Comparison of ENCODE assay signal across 9 cellular contexts in the genomic region with DNA sequence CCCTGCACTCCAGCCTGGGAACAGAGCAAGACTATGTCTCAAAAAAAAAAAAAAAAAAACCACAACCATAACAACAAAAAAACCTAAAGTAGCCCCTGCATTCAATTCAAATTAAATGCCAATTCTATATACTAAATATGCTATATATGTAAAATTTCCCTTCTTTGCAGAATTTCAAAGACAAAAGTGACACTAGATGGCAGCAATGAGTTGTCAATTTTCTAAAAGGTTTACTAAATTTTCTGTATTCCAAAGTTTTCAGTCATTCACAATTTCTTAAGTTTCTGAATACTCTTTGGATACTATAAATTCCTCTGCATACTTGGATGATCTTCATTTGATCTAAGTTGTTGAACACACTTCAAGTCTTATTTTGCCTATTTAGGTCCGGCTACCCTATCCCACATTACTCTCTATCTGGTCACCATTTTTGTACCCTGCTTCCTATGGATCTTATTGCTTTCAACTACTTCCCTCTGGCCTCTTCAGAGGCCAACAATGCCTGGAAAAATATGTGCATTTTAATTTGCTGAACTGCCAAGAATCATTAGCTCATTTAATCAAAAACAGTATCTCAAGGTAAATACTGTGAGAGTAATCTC. TPM values are rescaled to one million over a fixed set of nuclear protein-coding genes. Genes with fewer than 3 reads are reported as not detected.
DNase-seq lines count a peak whose midpoint lies in the region; ATAC-seq and TF ChIP-seq lines count a peak whose summit lies in the region.
"Had no signal": no experiment of that assay in that cellular context is flagged by ENCODE, and none has a peak within 500 bp of the region (broad histone marks: within the 10 kb centered on the region; RNA-seq: fewer than 3 reads in every experiment).

No MANE protein-coding gene starts in this region.

- H3K27ac Mint-ChIP-seq in CD4-positive, CD25-positive, alpha-beta regulatory T cell, result peak overlapping the region; percentile 6 to 89 (median 40)
- peak overlapping the region; percentile 48 for H3K27ac Mint-ChIP-seq in memory B cell

- H3K4me1 Mint-ChIP-seq in CD4-positive, CD25-positive, alpha-beta regulatory T cell, result peaks cover 36 to 89% (median 60%) of the 10 kb centered on the region in 4 donors
- H3K4me1 Mint-ChIP-seq in memory B cell, result peaks cover 21% of the 10 kb centered on the region

- no peaks in the 10 kb centered on the region for H3K9me3 ChIP-seq in CD4-positive, CD25-positive, alpha-beta regulatory T cell (ENCODE audit: control insufficient read depth in 2 of 2, low read length in 2 of 2)
- H3K9me3 ChIP-seq in HUES48 (ENCODE audit: control insufficient read depth, insufficient read depth, low read length), result no peaks in the 10 kb centered on the region

- peak in 2 of 3 donors; percentile 46 to 51 for DNase-seq in CD4-positive, CD25-positive, alpha-beta regulatory T cell
- DNase-seq in amniotic stem cell (lab: John Stamatoyannopoulos, UW), result peak; percentile 11
- DNase-seq in memory B cell (ENCODE audit: low spot score in 2 of 2), result peak in 1 of 2 donors; percentile 23
- no peak for DNase-seq in omental fat pad (ENCODE audit: low spot score)

- peak overlapping the region in 3 of 4 donors; percentile 2 to 38 (median 3) for H3K4me3 Mint-ChIP-seq in CD4-positive, CD25-positive, alpha-beta regulatory T cell
- H3K4me3 Mint-ChIP-seq in memory B cell, result no peak overlapping the region

- peaks cover 52% of the 10 kb centered on the region for H3K36me3 ChIP-seq in CD4-positive, CD25-positive, alpha-beta regulatory T cell (ENCODE audit: control insufficient read depth, insufficient read depth, low read length)
- H3K36me3 ChIP-seq in HUES48 (ENCODE audit: control insufficient read depth, insufficient read depth, low read length), result peaks cover 99% of the 10 kb centered on the region

- peaks cover 21% of the 10 kb centered on the region for H3K36me3 Mint-ChIP-seq in CD4-positive, CD25-positive, alpha-beta regulatory T cell
- peaks cover 3% of the 10 kb centered on the region for H3K36me3 Mint-ChIP-seq in memory B cell

- no peak for ATAC-seq in CD4-positive, CD25-positive, alpha-beta regulatory T cell (ENCODE audit: low read depth in 2 of 2)
- ATAC-seq in memory B cell (ENCODE audit: low read depth) (no peak), GM21515 (IDR thresholded peaks at IDR 0.05; ENCODE audit: unreplicated experiment) (no peak), omental fat pad (ENCODE audit: low FRiP score) (no peak), GM19452 (IDR thresholded peaks at IDR 0.05; ENCODE audit: unreplicated experiment) (no peak), HG03135 (IDR thresholded peaks at IDR 0.05; ENCODE audit: unreplicated experiment) (no peak)

- H3K9me3 Mint-ChIP-seq in CD4-positive, CD25-positive, alpha-beta regulatory T cell, result no peaks in the 10 kb centered on the region
- H3K9me3 Mint-ChIP-seq in memory B cell, result no peaks in the 10 kb centered on the region

- TF ChIP-seq CTCF in omental fat pad (IDR thresholded peaks at IDR 0.05), result no peak

- H3K4me3 ChIP-seq in CD4-positive, CD25-positive, alpha-beta regulatory T cell (ENCODE audit: low read depth, low read length), result no peak overlapping the region
- no peak overlapping the region for H3K4me3 ChIP-seq in HUES48 (ENCODE audit: low read depth, low read length)

- no peaks in the 10 kb centered on the region for H3K27me3 Mint-ChIP-seq in CD4-positive, CD25-positive, alpha-beta regulatory T cell
- no peaks in the 10 kb centered on the region for H3K27me3 Mint-ChIP-seq in memory B cell

- peak overlapping the region; percentile 9 for H3K27ac ChIP-seq in CD4-positive, CD25-positive, alpha-beta regulatory T cell (ENCODE audit: insufficient read depth, low read length, poor library complexity, severe bottlenecking)
- peak overlapping the region; percentile 26 for H3K27ac ChIP-seq in HUES48 (ENCODE audit: low read depth, low read length)

- H3K9ac ChIP-seq in HUES48 (ENCODE audit: low read depth, low read length), result no peak overlapping the region

- H3K27me3 ChIP-seq in CD4-positive, CD25-positive, alpha-beta regulatory T cell (ENCODE audit: control insufficient read depth, insufficient read depth, low read length), result no peaks in the 10 kb centered on the region
- no peaks in the 10 kb centered on the region for H3K27me3 ChIP-seq in HUES48 (ENCODE audit: control insufficient read depth, insufficient read depth, low read length)

- H3K4me1 ChIP-seq in CD4-positive, CD25-positive, alpha-beta regulatory T cell (ENCODE audit: control insufficient read depth, insufficient read depth, low read length, poor library complexity, severe bottlenecking), result peaks cover 46% of the 10 kb centered on the region
- no peaks in the 10 kb centered on the region for H3K4me1 ChIP-seq in HUES48 (ENCODE audit: control insufficient read depth, insufficient read depth, low read length)

RNA-seq across cellular contexts. Expression of a gene that starts 27.9 kb away (rescaled TPM):
- 582 TPM for total RNA-seq in CD4-positive, CD25-positive, alpha-beta regulatory T cell
- 100 to 1,000 TPM; 752 to 840 (median 794) TPM for polyA plus RNA-seq in CD4-positive, CD25-positive, alpha-beta regulatory T cell
- total RNA-seq in omental fat pad, result 100 to 1,000 TPM; 361 to 619 (median 454) TPM

RNA-seq across cellular contexts. Expression of a gene that starts 38.6 kb away (rescaled TPM):
- not detected for total RNA-seq in CD4-positive, CD25-positive, alpha-beta regulatory T cell
- polyA plus RNA-seq in CD4-positive, CD25-positive, alpha-beta regulatory T cell, result under 1 TPM in 1 of 4 donors, not detected in 3; 0.10 TPM
- 1 to 10 TPM in 1 of 4 donors, under 1 TPM in 3; 0.19 to 1.2 (median 0.53) TPM for total RNA-seq in omental fat pad
- total RNA-seq: T-helper 2 cell treated with Interferon-gamma antibody and Interleukin-4, amounts not matched to agents 100 ng/mL and 5 ng/mL, for 36 hours had no signal
